In the genomic region with DNA sequence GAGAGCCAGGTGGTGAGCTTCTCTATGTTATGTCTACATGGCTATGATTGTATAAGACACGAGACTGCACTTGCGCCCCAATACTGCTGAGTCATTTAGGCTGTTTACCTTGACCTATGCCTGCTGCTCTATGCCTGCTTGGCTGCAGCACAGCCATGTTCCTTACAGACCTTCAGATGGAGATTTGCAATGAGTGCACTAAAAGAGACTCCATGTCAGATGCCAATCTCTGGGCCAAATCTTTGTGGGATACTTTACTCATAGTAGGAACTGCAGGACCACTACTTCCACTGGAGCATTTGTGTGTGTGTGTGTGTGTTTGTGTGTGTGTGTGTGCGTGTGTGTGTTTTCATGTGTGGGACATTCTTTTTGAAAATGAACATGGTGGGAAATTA, we compare ENCODE assay signal across 13 cellular contexts. TPM values are rescaled to one million over a fixed set of nuclear protein-coding genes. Genes with fewer than 3 reads are reported as not detected.
DNase-seq lines count a peak whose midpoint lies in the region; ATAC-seq and TF ChIP-seq lines count a peak whose summit lies in the region.
"Had no signal": no experiment of that assay in that cellular context is flagged by ENCODE, and none has a peak within 500 bp of the region (broad histone marks: within the 10 kb centered on the region; RNA-seq: fewer than 3 reads in every experiment).

No MANE protein-coding gene starts in this region.

- peaks cover 37% of the 10 kb centered on the region for H3K36me3 Mint-ChIP-seq in CD4-positive, CD25-positive, alpha-beta regulatory T cell

- TF ChIP-seq POLR2A in body of pancreas (IDR thresholded peaks at IDR 0.05): no peak

- H3K9me3 ChIP-seq in CD4-positive, CD25-positive, alpha-beta regulatory T cell (ENCODE audit: control insufficient read depth in 2 of 2, low read length in 2 of 2): no peaks in the 10 kb centered on the region
- H3K9me3 ChIP-seq in body of pancreas: no peaks in the 10 kb centered on the region

- H3K18ac ChIP-seq in mesendoderm (ENCODE audit: low read length): no peak overlapping the region

- no peak for ATAC-seq in CD4-positive, CD25-positive, alpha-beta regulatory T cell (ENCODE audit: low read depth in 2 of 2)
- ATAC-seq in body of pancreas: peak; percentile 49
- ATAC-seq in GM21515 (IDR thresholded peaks at IDR 0.05; ENCODE audit: unreplicated experiment): no peak
- ATAC-seq in HG03469 (IDR thresholded peaks at IDR 0.05; ENCODE audit: unreplicated experiment): no peak
- ATAC-seq: activated naive CD8-positive, alpha-beta T cell treated with anti-CD3 and anti-CD28 coated beads, Interleukin-2, amount 50 U/mL, for 24 hours had no signal

- no peak overlapping the region for H2AK5ac ChIP-seq in mesendoderm (ENCODE audit: low read length)

- H3K23ac ChIP-seq in mesendoderm (ENCODE audit: low read length): no peak overlapping the region

- WGBS in body of pancreas, 2 donors: 64 to 94% methylated on average over 1 to 3 of the region's 3 CpGs
- WGBS in mesendoderm (ENCODE audit: extremely low coverage, insufficient coverage, low lambda C conversion rate): no CpG with 5 or more reads among the region's 3 CpGs

- no peak overlapping the region for H3K56ac ChIP-seq in mesendoderm (ENCODE audit: low read length)

- peaks cover 24% of the 10 kb centered on the region for H3K36me3 ChIP-seq in CD4-positive, CD25-positive, alpha-beta regulatory T cell (ENCODE audit: control insufficient read depth, insufficient read depth, low read length)
- H3K36me3 ChIP-seq in body of pancreas (replicated peaks in 1 of 2; ENCODE audit: insufficient read depth in 1 of 2, low read depth in 2 of 2) (no peaks in the 10 kb centered on the region), mesendoderm (ENCODE audit: control insufficient read depth, insufficient read depth, low read length) (no peaks in the 10 kb centered on the region)

- no peaks in the 10 kb centered on the region for H3K79me2 ChIP-seq in mesendoderm (ENCODE audit: control insufficient read depth, insufficient read depth, low read length)

- intact Hi-C loops in body of pancreas (cut with DNase I): no loop called here

- H3K4me1 Mint-ChIP-seq in CD4-positive, CD25-positive, alpha-beta regulatory T cell: peaks cover 0 to 14% (median 11%) of the 10 kb centered on the region in 4 donors

- H3K4me1 ChIP-seq in CD4-positive, CD25-positive, alpha-beta regulatory T cell (ENCODE audit: control insufficient read depth, insufficient read depth, low read length, poor library complexity, severe bottlenecking): no peaks in the 10 kb centered on the region
- H3K4me1 ChIP-seq in body of pancreas (peaks cover 17% of the 10 kb centered on the region), mesendoderm (ENCODE audit: control insufficient read depth, low read depth, low read length) (no peaks in the 10 kb centered on the region)

- H4K8ac ChIP-seq in mesendoderm (ENCODE audit: low read depth, low read length): no peak overlapping the region

- no peaks in the 10 kb centered on the region for H3K27me3 Mint-ChIP-seq in CD4-positive, CD25-positive, alpha-beta regulatory T cell
- H3K27me3 Mint-ChIP-seq: activated naive CD8-positive, alpha-beta T cell treated with anti-CD3 and anti-CD28 coated beads, Interleukin-2, amount 50 U/mL, for 24 hours had no signal

- no peak overlapping the region for H3K4me2 ChIP-seq in mesendoderm (ENCODE audit: low read length)

- H3K27ac Mint-ChIP-seq in CD4-positive, CD25-positive, alpha-beta regulatory T cell: peak overlapping the region in 2 of 3 donors; percentile 38 to 74

- no peak overlapping the region for H3K4me3 ChIP-seq in CD4-positive, CD25-positive, alpha-beta regulatory T cell (ENCODE audit: low read depth, low read length)
- H3K4me3 ChIP-seq in body of pancreas (no peak overlapping the region), mesendoderm (ENCODE audit: low read length) (no peak overlapping the region)

- no peak overlapping the region for H2BK5ac ChIP-seq in mesendoderm (ENCODE audit: low read length)

- H3K4me3 Mint-ChIP-seq in CD4-positive, CD25-positive, alpha-beta regulatory T cell: no peak overlapping the region
- H3K4me3 Mint-ChIP-seq: activated naive CD8-positive, alpha-beta T cell treated with anti-CD3 and anti-CD28 coated beads, Interleukin-2, amount 50 U/mL, for 24 hours had no signal

- no peaks in the 10 kb centered on the region for H3K79me1 ChIP-seq in mesendoderm (ENCODE audit: low read length)

- no peak overlapping the region for H3K9ac ChIP-seq in mesendoderm (ENCODE audit: low read length)

- H2BK15ac ChIP-seq in mesendoderm (replicated peaks; ENCODE audit: low read depth): no peak overlapping the region

- peak in 1 of 3 donors; percentile 32 for DNase-seq in CD4-positive, CD25-positive, alpha-beta regulatory T cell
- DNase-seq in HT1080 (ENCODE audit: low read depth): peak; percentile 54
- peak in 2 of 4 donors; percentile 37 to 46 for DNase-seq in body of pancreas
- peak; percentile 57 for DNase-seq in mesendoderm
- DNase-seq in putamen (ENCODE audit: low spot score): no peak
- DNase-seq in NCI-H524 treated with DMSO at 0.1 percent for 48 hours (lab: John Stamatoyannopoulos, UW): no peak
- DNase-seq: activated CD4-positive, alpha-beta T cell treated with anti-CD3 and anti-CD28 coated beads for 48 hours; activated naive CD8-positive, alpha-beta T cell treated with anti-CD3 and anti-CD28 coated beads, Interleukin-2, amount 50 U/mL, for 24 hours; DMS79 treated with DMSO at 0.1 percent for 48 hours; NCI-H1092 treated with DMSO at 0.1 percent for 48 hours; SIG-M5 had no signal

- no peak for TF ChIP-seq CTCF in body of pancreas (IDR thresholded peaks at IDR 0.05)

- no peak overlapping the region for H4K5ac ChIP-seq in mesendoderm (ENCODE audit: low read length)

- no peak overlapping the region for H2BK120ac ChIP-seq in mesendoderm (ENCODE audit: low read depth, low read length)

- H3K9me3 Mint-ChIP-seq in CD4-positive, CD25-positive, alpha-beta regulatory T cell: no peaks in the 10 kb centered on the region
- H3K9me3 Mint-ChIP-seq: activated naive CD8-positive, alpha-beta T cell treated with anti-CD3 and anti-CD28 coated beads, Interleukin-2, amount 50 U/mL, for 24 hours had no signal

- no peaks in the 10 kb centered on the region for H3K27me3 ChIP-seq in CD4-positive, CD25-positive, alpha-beta regulatory T cell (ENCODE audit: control insufficient read depth, insufficient read depth, low read length)
- H3K27me3 ChIP-seq in body of pancreas (no peaks in the 10 kb centered on the region), mesendoderm (ENCODE audit: insufficient read depth, low read length, poor library complexity) (no peaks in the 10 kb centered on the region)

- H3K4ac ChIP-seq in mesendoderm (ENCODE audit: low read depth, low read length): no peak overlapping the region

- H3K27ac ChIP-seq in CD4-positive, CD25-positive, alpha-beta regulatory T cell (ENCODE audit: insufficient read depth, low read length, poor library complexity, severe bottlenecking): no peak overlapping the region
- H3K27ac ChIP-seq in body of pancreas (peak overlapping the region in 1 of 4 donors; percentile 4), mesendoderm (ENCODE audit: low read depth, low read length) (no peak overlapping the region)

RNA-seq across cellular contexts. Expression of gene KMT2E, which starts 50.0 kb away (rescaled TPM):
- 360 TPM for total RNA-seq in CD4-positive, CD25-positive, alpha-beta regulatory T cell
- 100 to 1,000 TPM; 146 to 197 (median 177) TPM for polyA plus RNA-seq in CD4-positive, CD25-positive, alpha-beta regulatory T cell
- total RNA-seq in HT1080 (2014; rRNA removed; shearing (Covaris generic)): 16.6 and 23.3 TPM in 2 replicates
- polyA plus RNA-seq in HT1080 (2015; cell fraction: cytosol; rRNA removed): 9.3 and 12.6 TPM in 2 replicates
- 23.5 and 24.2 TPM in 2 replicates for polyA plus RNA-seq in HT1080 (2015; cell fraction: nucleus; rRNA removed)
- 10 to 100 TPM; 48.5 to 67.2 TPM for total RNA-seq in body of pancreas
- polyA plus RNA-seq in mesendoderm (2013, experiment 1 of 2): 21.7 TPM
- polyA plus RNA-seq in mesendoderm (2013, experiment 2 of 2): 21.7 TPM

Comparison
In these comparisons a context has a peak if more than half of its experiments do, and no peak if none do; other contexts are left out.
1. DNase-seq: peak in HT1080 (single experiment) and mesendoderm (single experiment); none in putamen (single experiment) and NCI-H524 treated with DMSO at 0.1 percent for 48 hours (single experiment).